In the genomic region with DNA sequence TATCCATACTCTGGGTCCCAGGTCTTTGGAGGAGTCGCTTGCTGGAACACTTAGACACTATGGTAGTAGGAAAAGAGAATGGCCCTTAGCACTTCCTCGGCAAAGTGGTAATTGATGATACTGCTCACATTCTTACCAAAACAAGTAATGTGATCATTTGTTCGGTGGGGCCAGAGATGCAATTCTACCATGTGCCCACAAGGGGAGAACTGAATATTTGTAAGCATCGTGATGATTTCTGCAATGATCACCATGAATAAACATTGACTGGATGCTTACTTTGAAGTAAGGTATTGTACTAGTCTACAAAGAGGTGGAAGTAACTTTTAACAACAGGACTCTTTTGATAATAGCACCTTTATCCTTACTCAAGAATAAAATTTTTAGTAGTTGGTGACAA, we compare ENCODE assay signal across 12 cellular contexts.
DNase-seq lines count a peak whose midpoint lies in the region; ATAC-seq and TF ChIP-seq lines count a peak whose summit lies in the region.
"Had no signal": no experiment of that assay in that cellular context is flagged by ENCODE, and none has a peak within 500 bp of the region (broad histone marks: within the 10 kb centered on the region; RNA-seq: fewer than 3 reads in every experiment).

No MANE protein-coding gene starts in this region.

- POLR2A ChIA-PET in SK-N-SH (lab: Yijun Ruan, JAX): no interaction called here

- no peak overlapping the region for H3K4me3 ChIP-seq in AG10803 (ENCODE audit: low read length)
- H3K4me3 ChIP-seq in GM23248: no peak overlapping the region
- no peak overlapping the region for H3K4me3 ChIP-seq in SK-N-SH (ENCODE audit: low read depth in 2 of 2, low read length in 1 of 2)
- H3K4me3 ChIP-seq in gastrocnemius medialis: no peak overlapping the region
- H3K4me3 ChIP-seq: tibial artery had no signal

- intact Hi-C loops in gastrocnemius medialis (cut with DNase I; ENCODE audit: low total_unique reads): no loop called here

- H3K79me2 ChIP-seq in GM23248 (ENCODE audit: insufficient read depth) (no peaks in the 10 kb centered on the region), SK-N-SH (ENCODE audit: insufficient read depth) (no peaks in the 10 kb centered on the region)

- H4K20me1 ChIP-seq in GM23248 (ENCODE audit: insufficient read depth) (no peaks in the 10 kb centered on the region), SK-N-SH (ENCODE audit: insufficient read depth) (no peaks in the 10 kb centered on the region)

- CTCF ChIA-PET in SK-N-SH (lab: Yijun Ruan, JAX): interaction anchor here (1.2 to 3.0 kb wide), 2 partner anchors 34 kb away, joined by 4 to 16 read pairs; no protein-coding TSS in a partner anchor

- H3K9me2 ChIP-seq in GM23248 (ENCODE audit: insufficient read depth): no peaks in the 10 kb centered on the region
- no peaks in the 10 kb centered on the region for H3K9me2 ChIP-seq in SK-N-SH

- ATAC-seq in GM19328 (IDR thresholded peaks at IDR 0.05; ENCODE audit: unreplicated experiment): no peak
- ATAC-seq in gastrocnemius medialis: no peak

- DNase-seq in AG10803 (ENCODE audit: low read depth) (no peak), GM23248 (peak; percentile 38), SK-N-SH (no peak), iPS-NIHi11 (ENCODE audit: low spot score) (peak; percentile 44), gastrocnemius medialis (no peak)
- no peak for DNase-seq in stimulated activated CD4-positive, alpha-beta T cell treated with anti-CD3 and anti-CD28 coated beads, Interleukin-4, amount 100 ng/mL, for 1 hour
- DNase-seq in stimulated activated CD4-positive, alpha-beta T cell treated with anti-CD3 and anti-CD28 coated beads, Interleukin-1b, Interleukin-23, amount 100 ng/mL, for 48 hours: no peak
- DNase-seq: activated CD4-positive, alpha-beta memory T cell treated with anti-CD3 and anti-CD28 coated beads, Interleukin-2, amount 10 ng/mL, durations not matched to agents 7 days and 5 days; naive B cell; stimulated activated CD4-positive, alpha-beta T cell treated with anti-CD3 and anti-CD28 coated beads, Interleukin-4, amount 100 ng/mL, for 4 hours; tibial artery had no signal

- no peak overlapping the region for H3K9ac ChIP-seq in GM23248
- H3K9ac ChIP-seq in SK-N-SH: no peak overlapping the region

- in situ Hi-C loops in GM23248 (cut with MboI) (no loop called here), gastrocnemius medialis (cut with MboI; ENCODE audit: low sequenced_read_pairs in 4 of 4) (no loop called here)

- no peaks in the 10 kb centered on the region for H3K36me3 ChIP-seq in GM23248 (ENCODE audit: low read depth)
- H3K36me3 ChIP-seq in SK-N-SH (replicated peaks in 1 of 2; ENCODE audit: control insufficient read depth in 1 of 2, insufficient read depth in 2 of 2, low read length in 1 of 2): no peaks in the 10 kb centered on the region
- no peaks in the 10 kb centered on the region for H3K36me3 ChIP-seq in gastrocnemius medialis
- H3K36me3 ChIP-seq: tibial artery had no signal

- no peaks in the 10 kb centered on the region; the same call in 1 of the 2 replicates for H3K27me3 ChIP-seq in GM23248 (replicated peaks; ENCODE audit: insufficient read depth)
- H3K27me3 ChIP-seq in SK-N-SH (ENCODE audit: insufficient read depth): no peaks in the 10 kb centered on the region
- H3K27me3 ChIP-seq in gastrocnemius medialis: no peaks in the 10 kb centered on the region
- H3K27me3 ChIP-seq: tibial artery had no signal

- 24 to 25% methylated on average over 4 of the region's 4 CpGs for WGBS in GM23248 (ENCODE audit: low coverage in 1 of 2, low lambda C conversion rate in 2 of 2, missing lambda C conversion rate in 2 of 2), 2 experiments
- 31% methylated on average over 4 of the region's 4 CpGs for WGBS in SK-N-SH (ENCODE audit: low lambda C conversion rate)

- H3F3A ChIP-seq in GM23248 (ENCODE audit: insufficient read depth) (no peaks in the 10 kb centered on the region), SK-N-SH (replicated peaks; ENCODE audit: insufficient read depth) (no peaks in the 10 kb centered on the region)

- TF ChIP-seq RAD21 in SK-N-SH (IDR thresholded peaks at IDR 0.05; ENCODE audit: low read length): no peak

- no peak for TF ChIP-seq POLR2A in gastrocnemius medialis (IDR thresholded peaks at IDR 0.05)

- TF ChIP-seq EP300 in SK-N-SH (IDR thresholded peaks at IDR 0.05; ENCODE audit: borderline replicate concordance in 1 of 2, low read depth in 1 of 2, low read length in 1 of 2): no peak

- no peaks in the 10 kb centered on the region for H3K9me3 ChIP-seq in GM23248 (ENCODE audit: low read depth)
- H3K9me3 ChIP-seq in SK-N-SH: no peaks in the 10 kb centered on the region
- no peaks in the 10 kb centered on the region for H3K9me3 ChIP-seq in gastrocnemius medialis
- H3K9me3 ChIP-seq: tibial artery had no signal

- H3K4me2 ChIP-seq in GM23248 (ENCODE audit: unreplicated experiment) (no peak overlapping the region), SK-N-SH (no peak overlapping the region)

- TF ChIP-seq CTCF in AG10803 (conservative IDR thresholded peaks at IDR 0.05; ENCODE audit: low read length) (peak; percentile 43), SK-N-SH (IDR thresholded peaks at IDR 0.05) (peak; percentile 51), gastrocnemius medialis (IDR thresholded peaks at IDR 0.05 in 4 of 5, conservative IDR thresholded peaks at IDR 0.05 in 1 of 5) (peak in 1 of 5 experiments; percentile 24)

- H3K27ac ChIP-seq in GM23248 (no peak overlapping the region), SK-N-SH (ENCODE audit: low read depth in 2 of 2, low read length in 1 of 2) (no peak overlapping the region), gastrocnemius medialis (no peak overlapping the region)
- H3K27ac ChIP-seq: tibial artery had no signal

- H2AFZ ChIP-seq in GM23248 (no peak overlapping the region), SK-N-SH (ENCODE audit: low read depth) (no peak overlapping the region)

- no peaks in the 10 kb centered on the region for H3K4me1 ChIP-seq in GM23248 (ENCODE audit: insufficient read depth)
- no peaks in the 10 kb centered on the region for H3K4me1 ChIP-seq in SK-N-SH (ENCODE audit: control insufficient read depth in 1 of 2, insufficient read depth in 2 of 2, low read depth in 1 of 2, low read length in 1 of 2)
- no peaks in the 10 kb centered on the region for H3K4me1 ChIP-seq in gastrocnemius medialis
- H3K4me1 ChIP-seq: tibial artery had no signal

TF ChIP-seq in SK-N-SH, 30 proteins besides CTCF, POLR2A, EP300 and RAD21 (continues in another document):
- no peak for TF ChIP-seq SIN3A (IDR thresholded peaks at IDR 0.05; ENCODE audit: borderline replicate concordance, low read depth, low read length)
- no peak for TF ChIP-seq IRF3 (IDR thresholded peaks at IDR 0.05; ENCODE audit: low read depth, low read length)
- TF ChIP-seq USF1 (IDR thresholded peaks at IDR 0.05; ENCODE audit: borderline replicate concordance, low read depth): no peak
- TF ChIP-seq MXI1 (IDR thresholded peaks at IDR 0.05; ENCODE audit: low read depth, low read length): no peak
- no peak for TF ChIP-seq FOSL2 (IDR thresholded peaks at IDR 0.05; ENCODE audit: borderline replicate concordance, low read depth)
- no peak for TF ChIP-seq RFX5 (IDR thresholded peaks at IDR 0.05; ENCODE audit: low read length)
- no peak for TF ChIP-seq POLR2AphosphoS5 (IDR thresholded peaks at IDR 0.05; ENCODE audit: low read depth, low read length)
- TF ChIP-seq FOXM1 (IDR thresholded peaks at IDR 0.05; ENCODE audit: low read depth): no peak
- TF ChIP-seq RCOR1 (IDR thresholded peaks at IDR 0.05; ENCODE audit: low read length): no peak
- no peak for TF ChIP-seq SMC3 (IDR thresholded peaks at IDR 0.05; ENCODE audit: low read depth, low read length)
- no peak for TF ChIP-seq GABPA (IDR thresholded peaks at IDR 0.05; ENCODE audit: low read depth)
- TF ChIP-seq JUND (IDR thresholded peaks at IDR 0.05): no peak
- TF ChIP-seq MAX (IDR thresholded peaks at IDR 0.05; ENCODE audit: low read depth): no peak
- TF ChIP-seq, protein P1, sequence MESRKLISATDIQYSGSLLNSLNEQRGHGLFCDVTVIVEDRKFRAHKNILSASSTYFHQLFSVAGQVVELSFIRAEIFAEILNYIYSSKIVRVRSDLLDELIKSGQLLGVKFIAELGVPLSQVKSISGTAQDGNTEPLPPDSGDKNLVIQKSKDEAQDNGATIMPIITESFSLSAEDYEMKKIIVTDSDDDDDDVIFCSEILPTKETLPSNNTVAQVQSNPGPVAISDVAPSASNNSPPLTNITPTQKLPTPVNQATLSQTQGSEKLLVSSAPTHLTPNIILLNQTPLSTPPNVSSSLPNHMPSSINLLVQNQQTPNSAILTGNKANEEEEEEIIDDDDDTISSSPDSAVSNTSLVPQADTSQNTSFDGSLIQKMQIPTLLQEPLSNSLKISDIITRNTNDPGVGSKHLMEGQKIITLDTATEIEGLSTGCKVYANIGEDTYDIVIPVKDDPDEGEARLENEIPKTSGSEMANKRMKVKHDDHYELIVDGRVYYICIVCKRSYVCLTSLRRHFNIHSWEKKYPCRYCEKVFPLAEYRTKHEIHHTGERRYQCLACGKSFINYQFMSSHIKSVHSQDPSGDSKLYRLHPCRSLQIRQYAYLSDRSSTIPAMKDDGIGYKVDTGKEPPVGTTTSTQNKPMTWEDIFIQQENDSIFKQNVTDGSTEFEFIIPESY (IDR thresholded peaks at IDR 0.05; ENCODE audit: borderline replicate concordance, low read depth): no peak
- no peak for TF ChIP-seq CHD2 (IDR thresholded peaks at IDR 0.05; ENCODE audit: low read length, partially characterized antibody)
- no peak for TF ChIP-seq RXRA (IDR thresholded peaks at IDR 0.05; ENCODE audit: borderline replicate concordance, low read depth)
- TF ChIP-seq NFIC (IDR thresholded peaks at IDR 0.05; ENCODE audit: borderline replicate concordance): no peak

Comparison
In these comparisons a context has a peak if more than half of its experiments do, and no peak if none do; other contexts are left out.
1. DNase-seq: peak in GM23248 (single experiment) and iPS-NIHi11 (single experiment); none in AG10803 (single experiment), SK-N-SH (single experiment), stimulated activated CD4-positive, alpha-beta T cell treated with anti-CD3 and anti-CD28 coated beads, Interleukin-4, amount 100 ng/mL, for 1 hour (single experiment), gastrocnemius medialis (0 of 2) and stimulated activated CD4-positive, alpha-beta T cell treated with anti-CD3 and anti-CD28 coated beads, Interleukin-1b, Interleukin-23, amount 100 ng/mL, for 48 hours (single experiment).